In the genomic region with DNA sequence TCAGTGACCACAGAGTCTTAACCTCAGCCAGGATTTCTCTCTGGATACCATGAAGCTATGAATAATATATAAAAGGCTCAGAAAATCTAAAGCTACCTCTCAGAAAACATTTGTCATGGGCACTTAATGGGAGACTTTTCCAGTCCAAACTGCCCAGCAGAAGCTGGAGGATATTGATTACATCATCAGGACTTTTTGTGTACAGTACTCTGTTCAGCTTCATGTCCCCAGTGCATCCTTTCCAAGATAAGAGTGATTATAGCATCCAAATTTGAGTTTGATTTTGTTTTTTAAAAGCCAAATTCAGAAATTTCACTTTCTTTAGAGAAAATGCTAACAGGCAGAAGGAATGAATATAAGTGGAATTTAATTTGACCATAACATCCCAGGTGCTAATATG, we compare ENCODE assay signal across 24 cellular contexts.
"Had no signal": no experiment of that assay in that cellular context is flagged by ENCODE, and none has a peak within 500 bp of the region (broad histone marks: within the 10 kb centered on the region; RNA-seq: fewer than 3 reads in every experiment).

No MANE protein-coding gene starts in this region.

- FAIRE-seq: K562 had no signal

- H3K36me3 Mint-ChIP-seq: IgD-negative memory B cell had no signal

- H3K4me2 ChIP-seq: KMS-11, SK-N-SH had no signal

- H3K27me3 Mint-ChIP-seq: IgD-negative memory B cell had no signal

- ATAC-seq: K562, Panc1, PC-3 had no signal

- H3K4me1 ChIP-seq: SJSA1 had no signal

- H3K27me3 ChIP-seq: SJSA1 had no signal

- H3K4me1 Mint-ChIP-seq: IgD-negative memory B cell had no signal

- H3K4me3 ChIP-seq: K562, SJSA1 had no signal

- H3K9me3 ChIP-seq: SJSA1, SK-N-SH had no signal

- H3K4me3 Mint-ChIP-seq: IgD-negative memory B cell had no signal

- H3K9ac ChIP-seq: KMS-11, SK-N-SH had no signal

- DNase-seq: Kasumi-1; MV-4-11; NCI-H1048; NCI-H1105; NCI-H1417; NCI-H1436 treated with DMSO at 0.1 percent for 48 hours; NCI-H1694; NCI-H187 treated with DMSO at 0.1 percent for 48 hours; NCI-H2029 treated with DMSO at 0.1 percent for 48 hours; NCI-H2171 treated with DMSO at 0.1 percent for 48 hours; NCI-H345; NCI-H524; NCI-H69; NCI-H774; NK-92 treated with Interleukin-12 subunit alpha and Interleukin-12 subunit beta, amount 100 ng/mL, for 24 hours; PC-3; SIG-M5; SK-N-SH had no signal

- H3K27ac ChIP-seq: KMS-11, RWPE1, SJSA1 had no signal

- H3K36me3 ChIP-seq: SJSA1 had no signal
